Comparison of ENCODE assay signal across 22 cellular contexts in genomic region chr9:24738421-24738961, GRCh38.
"Had no signal": no experiment of that assay in that cellular context is flagged by ENCODE, and none has a peak within 500 bp of the region (broad histone marks: within the 10 kb centered on the region; RNA-seq: fewer than 3 reads in every experiment).

No MANE protein-coding gene starts in this region.

- H3K27me3 ChIP-seq: dorsolateral prefrontal cortex, gastrocnemius medialis, heart right ventricle, neutrophil, pancreas, sigmoid colon, stomach, thyroid gland had no signal

- H3K27ac ChIP-seq: dorsolateral prefrontal cortex, gastrocnemius medialis, heart right ventricle, neutrophil, pancreas, sigmoid colon, stomach, thyroid gland had no signal

- H3K9me3 ChIP-seq: gastrocnemius medialis, neutrophil, pancreas, thyroid gland had no signal

- H3K4me3 ChIP-seq: dorsolateral prefrontal cortex, gastrocnemius medialis, heart right ventricle, lung, pancreas, sigmoid colon, stomach, thyroid gland had no signal

- DNase-seq: caudate nucleus; cerebellar nuclear complex; effector CD4-positive, alpha-beta T cell; foreskin fibroblast; gastrocnemius medialis; heart right ventricle; hippocampal formation; immature natural killer cell; islet precursor cell; left ventricle myocardium superior; natural killer cell; sigmoid colon; stimulated activated CD4-positive, alpha-beta T cell treated with anti-CD3 and anti-CD28 coated beads, Interleukin-15, amount 100 ng/mL, for 24 hours; stimulated activated CD4-positive, alpha-beta T cell treated with anti-CD3 and anti-CD28 coated beads, Interleukin-2, amount 100 ng/mL, for 48 hours; stimulated activated naive CD4-positive, alpha-beta T cell treated with Interleukin-2 at 50 U/mL for 16 hours; stomach; thyroid gland; trophoblast cell had no signal

- ATAC-seq: gastrocnemius medialis, left ventricle myocardium superior, natural killer cell, pancreas had no signal

- H3K4me1 ChIP-seq: gastrocnemius medialis, heart right ventricle, pancreas, sigmoid colon, stomach, thyroid gland had no signal

- H3K36me3 ChIP-seq: gastrocnemius medialis, heart right ventricle, neutrophil, pancreas, sigmoid colon, stomach, thyroid gland had no signal
